Comparison of ENCODE assay signal across 20 cellular contexts in the genomic region with DNA sequence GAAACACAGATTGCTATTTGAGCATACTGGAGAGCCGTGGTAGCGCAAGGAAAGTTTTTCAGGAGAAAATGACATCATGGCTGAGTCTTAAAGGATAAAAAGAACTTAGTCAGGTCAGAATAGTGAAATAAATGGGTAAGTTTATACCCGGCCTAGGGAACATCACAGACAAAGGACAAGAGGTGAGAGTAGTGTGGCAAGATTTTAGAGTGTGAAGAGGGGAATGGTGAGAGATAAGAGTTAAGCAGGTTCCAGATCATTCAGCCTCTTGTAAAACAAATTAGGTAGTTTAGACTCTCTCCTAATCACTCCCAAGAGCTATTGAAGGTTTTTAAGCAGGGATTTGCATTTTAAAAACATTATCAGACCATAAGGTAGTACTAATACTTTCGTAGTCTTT.
DNase-seq lines count a peak whose midpoint lies in the region; FAIRE-seq and TF ChIP-seq lines count a peak whose summit lies in the region.
"Had no signal": no experiment of that assay in that cellular context is flagged by ENCODE, and none has a peak within 500 bp of the region (broad histone marks: within the 10 kb centered on the region; RNA-seq: fewer than 3 reads in every experiment).

No MANE protein-coding gene starts in this region.

- H3K9me3 ChIP-seq in HUES48 (ENCODE audit: control insufficient read depth, insufficient read depth, low read length) (no peaks in the 10 kb centered on the region), osteoblast (ENCODE audit: low read depth, low read length) (no peaks in the 10 kb centered on the region), suprapubic skin (no peaks in the 10 kb centered on the region)
- H3K9me3 ChIP-seq: BLaER1 treated with 17β-estradiol and CSF1 and Interleukin-3, amounts not matched to agents 10 nM and 100 nM had no signal

- DNase-seq in D721Med (ENCODE audit: insufficient read length, low spot score) (no peak), NCI-H82 treated with DMSO at 0.1 percent for 48 hours (lab: John Stamatoyannopoulos, UW; ENCODE audit: unreplicated experiment) (peak; percentile 78), osteoblast (ENCODE audit: insufficient read length, low spot score, missing footprints) (peak; percentile 43), NCI-H1105 treated with DMSO at 0.1 percent for 48 hours (lab: John Stamatoyannopoulos, UW) (no peak), suprapubic skin (ENCODE audit: low spot score in 2 of 2) (no peak), SK-N-DZ (ENCODE audit: low spot score) (no peak)
- DNase-seq: 8988T; Calu3; CD8-positive, alpha-beta T cell; DMS 273 treated with DMSO at 0.1 percent for 48 hours; DMS53; DND-41; GM23248; HFFc6 had no signal

- no peak overlapping the region for H3K4me2 ChIP-seq in osteoblast (ENCODE audit: insufficient read depth, low read length)
- H3K4me2 ChIP-seq: BLaER1 treated with 17β-estradiol and CSF1 and Interleukin-3, amounts not matched to agents 10 nM and 100 nM had no signal

- no peaks in the 10 kb centered on the region for H4K20me1 ChIP-seq in osteoblast (ENCODE audit: insufficient read depth, low read length)
- H4K20me1 ChIP-seq: BLaER1 treated with 17β-estradiol and CSF1 and Interleukin-3, amounts not matched to agents 10 nM and 100 nM had no signal

- H3K79me2 ChIP-seq in osteoblast (ENCODE audit: insufficient read depth, low read length), result no peaks in the 10 kb centered on the region

- no peak overlapping the region; the same call in 1 of the 2 replicates for H3K9ac ChIP-seq in HUES48 (ENCODE audit: low read depth, low read length)
- H3K9ac ChIP-seq: BLaER1 treated with 17β-estradiol and CSF1 and Interleukin-3, amounts not matched to agents 10 nM and 100 nM; GM23248 had no signal

- FAIRE-seq in D721Med (lab: Jason Lieb, UNC), result peak; percentile 79
- FAIRE-seq: G401.6, GM12891, H54, HTR-8/SVneo had no signal

- H3K4me1 ChIP-seq in HUES48 (ENCODE audit: control insufficient read depth, insufficient read depth, low read length), result peaks cover 16% of the 10 kb centered on the region
- no peaks in the 10 kb centered on the region for H3K4me1 ChIP-seq in osteoblast (ENCODE audit: insufficient read depth, low read length)
- H3K4me1 ChIP-seq in suprapubic skin, result no peaks in the 10 kb centered on the region
- H3K4me1 ChIP-seq: BLaER1 treated with 17β-estradiol and CSF1 and Interleukin-3, amounts not matched to agents 10 nM and 100 nM had no signal

- H2AFZ ChIP-seq in osteoblast (ENCODE audit: low read length), result no peak overlapping the region
- H2AFZ ChIP-seq: GM23248 had no signal

- no peak for TF ChIP-seq POLR2A in suprapubic skin (IDR thresholded peaks at IDR 0.05)

- H3K27ac ChIP-seq in HUES48 (ENCODE audit: low read depth, low read length) (peak overlapping the region; percentile 40), osteoblast (ENCODE audit: low read depth, low read length) (no peak overlapping the region), suprapubic skin (no peak overlapping the region)
- H3K27ac ChIP-seq: BLaER1 treated with 17β-estradiol and CSF1 and Interleukin-3, amounts not matched to agents 10 nM and 100 nM; GM23248 had no signal

- 88% methylated on average over 4 of the region's 4 CpGs for WGBS in suprapubic skin

- no peak for TF ChIP-seq EP300 in suprapubic skin (IDR thresholded peaks at IDR 0.05)

- TF ChIP-seq CTCF in D721Med (IDR thresholded peaks at IDR 0.05; ENCODE audit: insufficient read depth, missing control alignments), result no peak
- no peak for TF ChIP-seq CTCF in osteoblast (IDR thresholded peaks at IDR 0.05; ENCODE audit: extremely low read depth, low read depth, low read length)
- no peak for TF ChIP-seq CTCF in suprapubic skin (IDR thresholded peaks at IDR 0.05)

- no peaks in the 10 kb centered on the region for H3K27me3 ChIP-seq in HUES48 (ENCODE audit: control insufficient read depth, insufficient read depth, low read length)
- no peaks in the 10 kb centered on the region for H3K27me3 ChIP-seq in osteoblast (ENCODE audit: insufficient read depth, low read length)
- H3K27me3 ChIP-seq in suprapubic skin, result no peaks in the 10 kb centered on the region
- H3K27me3 ChIP-seq: BLaER1 treated with 17β-estradiol and CSF1 and Interleukin-3, amounts not matched to agents 10 nM and 100 nM had no signal

- H3K4me3 ChIP-seq in HUES48 (ENCODE audit: low read depth, low read length) (no peak overlapping the region), osteoblast (ENCODE audit: insufficient read depth, low read length) (no peak overlapping the region), suprapubic skin (no peak overlapping the region)
- H3K4me3 ChIP-seq: BLaER1 treated with 17β-estradiol and CSF1 and Interleukin-3, amounts not matched to agents 10 nM and 100 nM; GM23248 had no signal

- no peaks in the 10 kb centered on the region for H3K36me3 ChIP-seq in HUES48 (ENCODE audit: control insufficient read depth, insufficient read depth, low read length)
- H3K36me3 ChIP-seq in osteoblast (ENCODE audit: insufficient read depth, low read length), result no peaks in the 10 kb centered on the region
- no peaks in the 10 kb centered on the region for H3K36me3 ChIP-seq in suprapubic skin
- H3K36me3 ChIP-seq: BLaER1 treated with 17β-estradiol and CSF1 and Interleukin-3, amounts not matched to agents 10 nM and 100 nM had no signal

Comparison
In these comparisons a context has a peak if more than half of its experiments do, and no peak if none do; other contexts are left out.
1. DNase-seq: peak in NCI-H82 treated with DMSO at 0.1 percent for 48 hours (single experiment) and osteoblast (single experiment); none in D721Med (single experiment), NCI-H1105 treated with DMSO at 0.1 percent for 48 hours (single experiment), suprapubic skin (0 of 2) and SK-N-DZ (single experiment).